In genomic region chrX:47247999-47248320, GRCh38 we compare ENCODE assay signal across 23 cellular contexts. TPM values are rescaled to one million over a fixed set of nuclear protein-coding genes. Genes with fewer than 3 reads are reported as not detected.
DNase-seq lines count a peak whose midpoint lies in the region; ATAC-seq, FAIRE-seq and TF ChIP-seq lines count a peak whose summit lies in the region.
"Had no signal": no experiment of that assay in that cellular context is flagged by ENCODE, and none has a peak within 500 bp of the region (broad histone marks: within the 10 kb centered on the region; RNA-seq: fewer than 3 reads in every experiment).

No MANE protein-coding gene starts in this region.

- CTCF ChIA-PET in activated CD4-positive, alpha-beta T cell treated with anti-CD3 and anti-CD28 coated beads for 36 hours (lab: Charles Lee), result no interaction called here

- H3K4me2 ChIP-seq in DND-41 (ENCODE audit: insufficient read depth, low read length), result no peak overlapping the region
- no peak overlapping the region for H3K4me2 ChIP-seq in astrocyte (ENCODE audit: low read length)

- TF ChIP-seq CTCF in DND-41 (IDR thresholded peaks at IDR 0.05; ENCODE audit: borderline replicate concordance, extremely low read depth, low read length, poor library complexity, severe bottlenecking) (no peak), astrocyte (IDR thresholded peaks at IDR 0.05; ENCODE audit: insufficient read depth, low read depth, low read length) (no peak), nephron (IDR thresholded peaks at IDR 0.05; ENCODE audit: unreplicated experiment in 3 of 3) (no peak)

- H3K9me3 ChIP-seq in DND-41 (ENCODE audit: insufficient read depth, low read length, severe bottlenecking), result no peaks in the 10 kb centered on the region
- no peaks in the 10 kb centered on the region for H3K9me3 ChIP-seq in astrocyte (ENCODE audit: insufficient read depth, low read depth, low read length)
- H3K9me3 ChIP-seq: adrenal gland, transverse colon had no signal

- H3K27me3 ChIP-seq in DND-41 (ENCODE audit: insufficient read depth, low read length, poor library complexity) (no peaks in the 10 kb centered on the region), astrocyte (ENCODE audit: insufficient read depth, low read length) (no peaks in the 10 kb centered on the region)
- H3K27me3 ChIP-seq: adrenal gland, transverse colon had no signal

- peaks cover 19% of the 10 kb centered on the region for H3K4me1 Mint-ChIP-seq in activated CD4-positive, alpha-beta T cell treated with anti-CD3 and anti-CD28 coated beads for 36 hours
- H3K4me1 Mint-ChIP-seq in astrocyte (ENCODE audit: low read depth, unreplicated experiment) (peaks cover 2% of the 10 kb centered on the region), nephron (peaks cover 9% of the 10 kb centered on the region)
- H3K4me1 Mint-ChIP-seq: brain, H9 had no signal

- H3K4me3 ChIP-seq in DND-41 (ENCODE audit: low read depth in 1 of 2, low read length in 2 of 2), result no peak overlapping the region
- no peak overlapping the region for H3K4me3 ChIP-seq in astrocyte (ENCODE audit: insufficient read depth, low read depth, low read length)
- H3K4me3 ChIP-seq: adrenal gland, skin epidermis, transverse colon had no signal

- H3K27ac ChIP-seq in DND-41 (ENCODE audit: low read length), result no peak overlapping the region
- no peak overlapping the region for H3K27ac ChIP-seq in astrocyte (ENCODE audit: low read depth, low read length)
- H3K27ac ChIP-seq: adrenal gland, skin epidermis, transverse colon, WERI-Rb-1 had no signal

- H3K36me3 ChIP-seq in DND-41 (ENCODE audit: insufficient read depth, low read length) (peaks cover 51% of the 10 kb centered on the region), astrocyte (ENCODE audit: insufficient read depth, low read length) (peaks cover 9% of the 10 kb centered on the region)
- H3K36me3 ChIP-seq: transverse colon had no signal

- ATAC-seq in activated CD4-positive, alpha-beta T cell treated with anti-CD3 and anti-CD28 coated beads for 36 hours, result no peak
- peak; percentile 20; the same call in 1 of the 3 replicates for ATAC-seq in DND-41 (ENCODE audit: insufficient read depth, low read depth)
- no peak for ATAC-seq in GM21825 (IDR thresholded peaks at IDR 0.05; ENCODE audit: unreplicated experiment)
- ATAC-seq: CD8-positive, alpha-beta T cell; Panc1 had no signal

- intact Hi-C loops in activated CD4-positive, alpha-beta T cell treated with anti-CD3 and anti-CD28 coated beads for 36 hours (cut with DNase I, micrococcal nuclease), result no loop called here

- H3K27me3 Mint-ChIP-seq in activated CD4-positive, alpha-beta T cell treated with anti-CD3 and anti-CD28 coated beads for 36 hours, result no peaks in the 10 kb centered on the region
- no peaks in the 10 kb centered on the region for H3K27me3 Mint-ChIP-seq in astrocyte (ENCODE audit: low read depth, unreplicated experiment)
- no peaks in the 10 kb centered on the region for H3K27me3 Mint-ChIP-seq in nephron (ENCODE audit: low read depth)
- H3K27me3 Mint-ChIP-seq: brain had no signal

- no peak for FAIRE-seq in astrocyte (lab: Jason Lieb, UNC)
- FAIRE-seq: kidney had no signal

- H3K27ac Mint-ChIP-seq in activated CD4-positive, alpha-beta T cell treated with anti-CD3 and anti-CD28 coated beads for 36 hours, result peak overlapping the region; percentile 13
- H3K27ac Mint-ChIP-seq in astrocyte (ENCODE audit: unreplicated experiment), result peak overlapping the region; percentile 19
- peak overlapping the region; percentile 7 to 30 (median 17) for H3K27ac Mint-ChIP-seq in nephron
- H3K27ac Mint-ChIP-seq: CD8-positive, alpha-beta T cell had no signal

- H4K20me1 ChIP-seq in DND-41 (ENCODE audit: insufficient read depth, low read length) (no peaks in the 10 kb centered on the region), astrocyte (ENCODE audit: insufficient read depth, low read length) (no peaks in the 10 kb centered on the region)

- H3K36me3 Mint-ChIP-seq in activated CD4-positive, alpha-beta T cell treated with anti-CD3 and anti-CD28 coated beads for 36 hours (ENCODE audit: low read depth), result peaks cover 9% of the 10 kb centered on the region
- H3K36me3 Mint-ChIP-seq in astrocyte (ENCODE audit: low read depth, unreplicated experiment) (peaks cover 5% of the 10 kb centered on the region), nephron (ENCODE audit: low read depth) (peaks cover 54% of the 10 kb centered on the region)

- H3K9me3 Mint-ChIP-seq in activated CD4-positive, alpha-beta T cell treated with anti-CD3 and anti-CD28 coated beads for 36 hours (ENCODE audit: low read depth), result no peaks in the 10 kb centered on the region
- peaks cover 3% of the 10 kb centered on the region for H3K9me3 Mint-ChIP-seq in astrocyte (ENCODE audit: unreplicated experiment)
- no peaks in the 10 kb centered on the region for H3K9me3 Mint-ChIP-seq in nephron
- H3K9me3 Mint-ChIP-seq: brain; CD8-positive, alpha-beta T cell had no signal

- H3K79me2 ChIP-seq in DND-41 (ENCODE audit: insufficient read depth, low read length), result no peaks in the 10 kb centered on the region
- H3K79me2 ChIP-seq in astrocyte (ENCODE audit: insufficient read depth, low read length), result no peaks in the 10 kb centered on the region

- no peak overlapping the region for H3K9ac ChIP-seq in DND-41 (ENCODE audit: low read depth, low read length)
- no peak overlapping the region for H3K9ac ChIP-seq in astrocyte (ENCODE audit: low read length)

- DNase-seq in activated CD4-positive, alpha-beta T cell treated with anti-CD3 and anti-CD28 coated beads for 36 hours, result no peak
- no peak for DNase-seq in activated CD4-positive, alpha-beta T cell treated with anti-CD3 and anti-CD28 coated beads, Interleukin-2, amount 50 U/mL, for 4 hours
- no peak for DNase-seq in DND-41
- DNase-seq in astrocyte (ENCODE audit: low read depth), result no peak
- no peak for DNase-seq in HuH-7.5 (ENCODE audit: low spot score)
- no peak for DNase-seq in iPS-NIHi11 (ENCODE audit: low spot score)
- DNase-seq: 8988T; adrenal gland; CD8-positive, alpha-beta T cell; H9; kidney; NCI-H1694; NCI-H526 treated with DMSO at 0.1 percent for 48 hours; occipital lobe; SHP77 treated with DMSO at 0.1 percent for 48 hours; SW 1271; transverse colon; WERI-Rb-1 had no signal

- no peaks in the 10 kb centered on the region for H3K4me1 ChIP-seq in DND-41 (ENCODE audit: insufficient read depth, low read length)
- peaks cover 4% of the 10 kb centered on the region for H3K4me1 ChIP-seq in astrocyte (ENCODE audit: insufficient read depth, low read length)
- H3K4me1 ChIP-seq: adrenal gland, transverse colon had no signal

- no peak overlapping the region for H3K4me3 Mint-ChIP-seq in activated CD4-positive, alpha-beta T cell treated with anti-CD3 and anti-CD28 coated beads for 36 hours
- H3K4me3 Mint-ChIP-seq in astrocyte (ENCODE audit: unreplicated experiment) (no peak overlapping the region), nephron (no peak overlapping the region)
- H3K4me3 Mint-ChIP-seq: brain; CD8-positive, alpha-beta T cell; H9 had no signal

- POLR2A ChIA-PET in activated CD4-positive, alpha-beta T cell treated with anti-CD3 and anti-CD28 coated beads for 36 hours (lab: Charles Lee), result no interaction called here

- no peak overlapping the region for H2AFZ ChIP-seq in DND-41 (ENCODE audit: low read depth, low read length)
- H2AFZ ChIP-seq in astrocyte (ENCODE audit: low read depth, low read length), result no peak overlapping the region

RNA-seq across cellular contexts. Expression of gene USP11, which starts 15.2 kb away (rescaled TPM):
- 10 to 100 TPM; 19.2 to 21.1 TPM for total RNA-seq in activated CD4-positive, alpha-beta T cell treated with anti-CD3 and anti-CD28 coated beads for 36 hours
- 75.7 and 80.8 TPM in 2 replicates for total RNA-seq in astrocyte

RNA-seq across cellular contexts. Expression of gene CDK16, which starts 29.5 kb away (rescaled TPM):
- total RNA-seq in activated CD4-positive, alpha-beta T cell treated with anti-CD3 and anti-CD28 coated beads for 36 hours, result 10 to 100 TPM; 62.7 to 78.9 TPM
- 110 and 128 TPM in 2 replicates for total RNA-seq in astrocyte

RNA-seq across cellular contexts. Expression of gene UBA1, which starts 54.3 kb away (rescaled TPM):
- 100 to 1,000 TPM; 224 to 249 TPM for total RNA-seq in activated CD4-positive, alpha-beta T cell treated with anti-CD3 and anti-CD28 coated beads for 36 hours
- 232 and 244 TPM in 2 replicates for total RNA-seq in astrocyte
